In the genomic region with DNA sequence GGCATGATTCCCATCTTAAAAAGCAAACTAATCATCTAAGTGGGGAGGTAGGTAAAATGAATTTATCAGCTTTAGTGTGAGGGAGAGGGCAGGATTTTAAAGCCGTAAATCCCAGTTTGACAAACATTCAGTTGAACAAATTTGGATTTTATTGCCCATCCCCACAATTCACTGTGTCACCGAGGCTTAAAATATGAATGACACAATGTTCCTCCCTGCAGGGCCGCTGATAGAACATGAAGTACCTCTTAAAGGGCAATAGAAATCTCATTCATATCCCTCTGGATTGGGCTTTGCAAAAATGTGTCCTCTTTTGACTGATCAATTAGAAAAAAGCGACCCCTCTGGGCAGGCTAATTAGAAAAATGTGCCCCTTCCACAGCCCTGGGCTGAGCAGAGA, we compare ENCODE assay signal across 19 cellular contexts. TPM values are rescaled to one million over a fixed set of nuclear protein-coding genes. Genes with fewer than 3 reads are reported as not detected.
A peak's percentile ranks its signal among the peaks of the same experiment; 100 is the strongest.
DNase-seq lines count a peak whose midpoint lies in the region; ATAC-seq and TF ChIP-seq lines count a peak whose summit lies in the region.
"Had no signal": no experiment of that assay in that cellular context is flagged by ENCODE, and none has a peak within 500 bp of the region (broad histone marks: within the 10 kb centered on the region; RNA-seq: fewer than 3 reads in every experiment).

No MANE protein-coding gene starts in this region.

- no peak overlapping the region for H2BK15ac ChIP-seq in mesenchymal stem cell (ENCODE audit: low read depth, poor library complexity, severe bottlenecking)

- H3K9me3 ChIP-seq in HEK293 (ENCODE audit: control insufficient read depth, insufficient read depth, low read depth, low read length) (no peaks in the 10 kb centered on the region), mesenchymal stem cell (ENCODE audit: control insufficient read depth, low read length) (peaks cover 13% of the 10 kb centered on the region)
- H3K9me3 ChIP-seq: BE2C, HAP-1 had no signal

- no peak overlapping the region for H2BK12ac ChIP-seq in mesenchymal stem cell (ENCODE audit: low read length in 2 of 2)

- no peak overlapping the region for H3K9ac ChIP-seq in mesenchymal stem cell (ENCODE audit: low read length)

- no peaks in the 10 kb centered on the region for H3K9me2 ChIP-seq in GM23338 (ENCODE audit: insufficient read depth)

- H3K36me3 Mint-ChIP-seq in GM23338 (ENCODE audit: low read depth) (no peaks in the 10 kb centered on the region), type B pancreatic cell (no peaks in the 10 kb centered on the region)
- H3K36me3 Mint-ChIP-seq: CD4-positive, CD25-positive, alpha-beta regulatory T cell; CD8-positive, alpha-beta memory T cell had no signal

- H3K27ac ChIP-seq in GM23338 (ENCODE audit: low read depth), result no peak overlapping the region
- H3K27ac ChIP-seq in HEK293 (ENCODE audit: extremely low read depth, low read depth, low read length), result no peak overlapping the region
- H3K27ac ChIP-seq in mesenchymal stem cell (ENCODE audit: low read length, poor library complexity, severe bottlenecking), result no peak overlapping the region
- no peak overlapping the region for H3K27ac ChIP-seq in brain microvascular endothelial cell

- no peak overlapping the region for H3K14ac ChIP-seq in mesenchymal stem cell (ENCODE audit: low read length in 2 of 2)

- H3K27me3 Mint-ChIP-seq in GM23338 (ENCODE audit: insufficient read depth, low read depth, poor library complexity), result no peaks in the 10 kb centered on the region
- no peaks in the 10 kb centered on the region for H3K27me3 Mint-ChIP-seq in type B pancreatic cell

- peak overlapping the region; percentile 57 for H2BK5ac ChIP-seq in mesenchymal stem cell (ENCODE audit: low read depth, low read length, poor library complexity, severe bottlenecking)

- H2AFZ ChIP-seq in GM23338 (peak overlapping the region; percentile 40; the same call in 1 of the 2 replicates), mesenchymal stem cell (ENCODE audit: low read depth, low read length) (no peak overlapping the region)

- H3K4me2 ChIP-seq in GM23338 (no peak overlapping the region), mesenchymal stem cell (ENCODE audit: low read length, poor library complexity, severe bottlenecking) (no peak overlapping the region)

- H3K18ac ChIP-seq in mesenchymal stem cell (ENCODE audit: low read depth in 1 of 2, low read length in 2 of 2), result no peak overlapping the region

- H2AK5ac ChIP-seq in mesenchymal stem cell (ENCODE audit: low read length, severe bottlenecking), result no peak overlapping the region

- POLR2A ChIA-PET in HEK293 (lab: Yijun Ruan, JAX), result no interaction called here

- no peak overlapping the region for H3K4me3 Mint-ChIP-seq in GM23338
- no peak overlapping the region for H3K4me3 Mint-ChIP-seq in type B pancreatic cell
- H3K4me3 Mint-ChIP-seq: CD4-positive, CD25-positive, alpha-beta regulatory T cell; CD8-positive, alpha-beta memory T cell; HFFc6 had no signal

- H3K4me1 Mint-ChIP-seq in GM23338, result peaks cover 9% of the 10 kb centered on the region; the same call in 2 of the 3 replicates
- no peaks in the 10 kb centered on the region for H3K4me1 Mint-ChIP-seq in type B pancreatic cell (ENCODE audit: unreplicated experiment)
- H3K4me1 Mint-ChIP-seq: CD4-positive, CD25-positive, alpha-beta regulatory T cell; CD8-positive, alpha-beta memory T cell had no signal

- DNase-seq in GM23338 (ENCODE audit: low spot score), result no peak
- no peak for DNase-seq in mesenchymal stem cell
- DNase-seq in type B pancreatic cell (ENCODE audit: extremely low spot score, unreplicated experiment), result no peak
- no peak for DNase-seq in brain microvascular endothelial cell
- DNase-seq: ACHN; BE2C; CD4-positive, CD25-positive, alpha-beta regulatory T cell; CD8-positive, alpha-beta memory T cell; COR-L47; DMS 273 treated with DMSO at 0.1 percent for 48 hours; DMS53; DND-41; EL; HFFc6; IMR-90 had no signal

- peaks cover 3% of the 10 kb centered on the region; the same call in 2 of the 3 replicates for H3K9me3 Mint-ChIP-seq in GM23338
- H3K9me3 Mint-ChIP-seq in type B pancreatic cell, result no peaks in the 10 kb centered on the region
- H3K9me3 Mint-ChIP-seq: HFFc6 had no signal

- H4K20me1 ChIP-seq in GM23338 (replicated peaks; ENCODE audit: insufficient read depth), result no peaks in the 10 kb centered on the region

- H3K4me1 ChIP-seq in GM23338 (ENCODE audit: insufficient read depth), result peaks cover 6% of the 10 kb centered on the region; the same call in 1 of the 2 replicates
- H3K4me1 ChIP-seq in HEK293 (ENCODE audit: control insufficient read depth, insufficient read depth, low read length), result no peaks in the 10 kb centered on the region
- H3K4me1 ChIP-seq in mesenchymal stem cell (ENCODE audit: control insufficient read depth, insufficient read depth, low read depth, low read length), result no peaks in the 10 kb centered on the region
- H3K4me1 ChIP-seq: BE2C, HAP-1 had no signal

- H3K27ac Mint-ChIP-seq in GM23338 (no peak overlapping the region), type B pancreatic cell (peak overlapping the region; percentile 2)
- H3K27ac Mint-ChIP-seq: CD4-positive, CD25-positive, alpha-beta regulatory T cell; HFFc6 had no signal

- CTCF ChIA-PET in HEK293 (lab: Yijun Ruan, JAX), result no interaction called here

- H4K8ac ChIP-seq in mesenchymal stem cell (ENCODE audit: low read length), result no peak overlapping the region

- no peak overlapping the region for H3K4ac ChIP-seq in mesenchymal stem cell (ENCODE audit: low read depth in 1 of 2, low read length in 2 of 2)

- no peaks in the 10 kb centered on the region for H3K79me2 ChIP-seq in GM23338 (replicated peaks; ENCODE audit: insufficient read depth)

- H3K4me3 ChIP-seq in GM23338, result no peak overlapping the region
- no peak overlapping the region for H3K4me3 ChIP-seq in HEK293 (ENCODE audit: low read depth, low read length)
- no peak overlapping the region for H3K4me3 ChIP-seq in mesenchymal stem cell (ENCODE audit: insufficient read depth in 1 of 2, low read depth in 1 of 2, low read length in 2 of 2)
- no peak overlapping the region for H3K4me3 ChIP-seq in brain microvascular endothelial cell (ENCODE audit: low read depth, low read length)
- H3K4me3 ChIP-seq: GM12878, HAP-1 had no signal

- H4K91ac ChIP-seq in mesenchymal stem cell (ENCODE audit: low read length), result no peak overlapping the region

- H3K79me1 ChIP-seq in mesenchymal stem cell (replicated peaks; ENCODE audit: low read length, poor library complexity, severe bottlenecking), result no peaks in the 10 kb centered on the region

- H3K36me3 ChIP-seq in GM23338 (ENCODE audit: insufficient read depth) (no peaks in the 10 kb centered on the region), HEK293 (ENCODE audit: control insufficient read depth in 2 of 2, insufficient read depth in 1 of 2, low read length in 2 of 2) (no peaks in the 10 kb centered on the region), mesenchymal stem cell (ENCODE audit: control insufficient read depth in 1 of 2, insufficient read depth in 2 of 2, low read depth in 1 of 2, low read length in 2 of 2) (no peaks in the 10 kb centered on the region), brain microvascular endothelial cell (replicated peaks) (no peaks in the 10 kb centered on the region)
- H3K36me3 ChIP-seq: BE2C, HAP-1 had no signal

- H3F3A ChIP-seq in GM23338 (replicated peaks; ENCODE audit: low read depth), result no peaks in the 10 kb centered on the region

- no peak overlapping the region for H3K23ac ChIP-seq in mesenchymal stem cell (ENCODE audit: low read length in 2 of 2)

- 81% methylated on average over 4 of the region's 4 CpGs for WGBS in mesenchymal stem cell

- TF ChIP-seq CTCF in GM23338 (conservative IDR thresholded peaks at IDR 0.05; ENCODE audit: low read depth in 2 of 2) (no peak), HEK293 (tag by site-specific recombination; IDR thresholded peaks at IDR 0.05) (no peak), type B pancreatic cell (conservative IDR thresholded peaks at IDR 0.05) (no peak), brain microvascular endothelial cell (IDR thresholded peaks at IDR 0.05; ENCODE audit: low read depth, low read length, missing control alignments) (no peak)

- H2BK120ac ChIP-seq in mesenchymal stem cell (ENCODE audit: low read depth, low read length), result no peak overlapping the region

- ATAC-seq in GM23338, result no peak
- ATAC-seq in HG02759 (IDR thresholded peaks at IDR 0.05; ENCODE audit: unreplicated experiment), result no peak
- ATAC-seq: GM12878 had no signal

- H3K27me3 ChIP-seq in GM23338 (ENCODE audit: insufficient read depth), result no peaks in the 10 kb centered on the region
- no peaks in the 10 kb centered on the region for H3K27me3 ChIP-seq in mesenchymal stem cell (ENCODE audit: control insufficient read depth in 1 of 2, insufficient read depth in 1 of 2, low read length in 2 of 2)
- no peaks in the 10 kb centered on the region for H3K27me3 ChIP-seq in brain microvascular endothelial cell (replicated peaks)

- in situ Hi-C loops in brain microvascular endothelial cell (cut with HindIII; ENCODE audit: low pct_ligation_motif_present, low sequenced_read_pairs), result no loop called here

TF ChIP-seq in GM23338, 12 proteins besides CTCF, POLR2A, EP300 and RAD21 (continues in another document):
- no peak for TF ChIP-seq ZNF331 (CRISPR knock-in tag; IDR thresholded peaks at IDR 0.05; ENCODE audit: low read depth)
- TF ChIP-seq, protein P1, sequence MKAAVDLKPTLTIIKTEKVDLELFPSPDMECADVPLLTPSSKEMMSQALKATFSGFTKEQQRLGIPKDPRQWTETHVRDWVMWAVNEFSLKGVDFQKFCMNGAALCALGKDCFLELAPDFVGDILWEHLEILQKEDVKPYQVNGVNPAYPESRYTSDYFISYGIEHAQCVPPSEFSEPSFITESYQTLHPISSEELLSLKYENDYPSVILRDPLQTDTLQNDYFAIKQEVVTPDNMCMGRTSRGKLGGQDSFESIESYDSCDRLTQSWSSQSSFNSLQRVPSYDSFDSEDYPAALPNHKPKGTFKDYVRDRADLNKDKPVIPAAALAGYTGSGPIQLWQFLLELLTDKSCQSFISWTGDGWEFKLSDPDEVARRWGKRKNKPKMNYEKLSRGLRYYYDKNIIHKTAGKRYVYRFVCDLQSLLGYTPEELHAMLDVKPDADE (IDR thresholded peaks at IDR 0.05), result no peak

RNA-seq across cellular contexts. Expression of a gene that starts 45.5 kb away (rescaled TPM):
- 30.3 and 33.6 TPM in 2 replicates for total RNA-seq in GM23338 (2014; rRNA removed; shearing (Covaris generic))
- polyA plus RNA-seq in GM23338 (2016; fragmentation: Nextera tagmentation; extraction: Ambion mirVana), result 19.8 and 21.1 TPM in 2 replicates
- 16.8 TPM for polyA plus RNA-seq in mesenchymal stem cell (2013, experiment 1 of 2)
- 16.7 TPM for polyA plus RNA-seq in mesenchymal stem cell (2013, experiment 2 of 2)
- total RNA-seq in type B pancreatic cell (ENCODE audit: low replicate concordance), result 32.0 and 41.7 TPM in 2 replicates
